1 cellular context compared by ENCODE assay signal in genomic region chr16:2539168-2539837, GRCh38.
A peak's percentile ranks its signal among the peaks of the same experiment; 100 is the strongest.
TF ChIP-seq lines count a peak whose summit lies in the region.

No MANE protein-coding gene starts in this region.

TF ChIP-seq in K562, 482 proteins besides CTCF, POLR2A, EP300 and RAD21:
- TF ChIP-seq CEBPB (tag; IDR thresholded peaks at IDR 0.05) (0 out of 2 replicates have a peak, but pooled peaks have one; percentile 30), DPF2 (IDR thresholded peaks at IDR 0.05) (0 out of 2 replicates have a peak, but pooled peaks have one; percentile 24), TRIM24 (IDR thresholded peaks at IDR 0.05) (peak; percentile 31 to 48; a peak in 2 of 4 replicates), CXXC5 (CRISPR knock-in tag; IDR thresholded peaks at IDR 0.05) (peak; percentile 28; the same call in 1 of the 2 replicates), CBFA2T3 (IDR thresholded peaks at IDR 0.05) (peak; percentile 51)
